Comparison of ENCODE assay signal across 8 cellular contexts in the genomic region with DNA sequence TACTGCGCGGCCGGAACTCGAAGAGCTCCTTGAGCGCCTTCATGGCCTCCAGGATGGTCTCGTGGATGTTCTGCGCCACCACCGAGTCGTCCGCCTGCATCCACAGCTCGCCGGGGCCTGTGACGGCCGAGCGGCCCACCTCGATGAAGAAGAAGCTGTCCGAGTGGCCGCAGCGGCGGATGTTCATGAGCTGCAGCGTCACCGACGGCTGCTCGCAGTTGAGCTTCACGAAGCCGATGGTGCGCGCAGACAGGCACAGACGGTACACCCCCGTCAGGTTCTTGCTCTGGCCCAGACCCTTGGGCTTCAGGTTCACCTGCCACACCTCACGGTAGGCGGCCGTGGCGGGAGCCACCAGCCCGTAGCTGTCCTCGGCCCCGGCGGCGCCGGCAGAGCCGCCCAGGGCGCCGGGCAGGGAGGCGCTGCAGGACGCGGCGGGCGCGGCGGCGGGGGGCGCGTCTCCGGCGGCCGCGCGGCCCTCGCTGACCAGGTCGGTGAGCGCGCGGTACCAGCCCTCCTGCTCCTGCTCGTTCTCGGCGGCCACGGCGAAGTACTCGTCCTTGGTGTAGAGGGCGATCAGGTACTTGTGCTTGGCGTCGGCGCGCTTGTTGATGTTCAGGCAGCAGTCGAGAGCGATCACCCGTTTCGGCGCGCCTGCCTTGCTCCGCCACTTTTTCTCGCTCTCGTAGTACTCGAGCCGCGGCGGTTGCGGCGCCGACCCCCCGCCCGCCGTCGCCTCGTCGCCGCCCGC. TPM values are rescaled to one million over a fixed set of nuclear protein-coding genes. Genes with fewer than 3 reads are reported as not detected.
DNase-seq lines count a peak whose midpoint lies in the region; ATAC-seq, FAIRE-seq and TF ChIP-seq lines count a peak whose summit lies in the region.

No MANE protein-coding gene starts in this region.

- H3K9me3 Mint-ChIP-seq in activated CD4-positive, alpha-beta T cell treated with anti-CD3 and anti-CD28 coated beads for 36 hours (ENCODE audit: low read depth): no peaks in the 10 kb centered on the region
- peaks cover 2% of the 10 kb centered on the region for H3K9me3 Mint-ChIP-seq in glutamatergic neuron (ENCODE audit: unreplicated experiment)

- peaks cover 4% of the 10 kb centered on the region for H3K36me3 Mint-ChIP-seq in activated CD4-positive, alpha-beta T cell treated with anti-CD3 and anti-CD28 coated beads for 36 hours (ENCODE audit: low read depth)
- H3K36me3 Mint-ChIP-seq in glutamatergic neuron (ENCODE audit: unreplicated experiment): no peaks in the 10 kb centered on the region

- H3K27ac Mint-ChIP-seq in activated CD4-positive, alpha-beta T cell treated with anti-CD3 and anti-CD28 coated beads for 36 hours: no peak overlapping the region
- H3K27ac Mint-ChIP-seq in glutamatergic neuron (ENCODE audit: unreplicated experiment): peak overlapping the region; percentile 38

- CTCF ChIA-PET in activated CD4-positive, alpha-beta T cell treated with anti-CD3 and anti-CD28 coated beads for 36 hours (lab: Charles Lee): interaction anchor here (0.6 to 1.2 kb wide), 4 partner anchors 20 to 821 kb away, joined by 3 to 6 read pairs (median 4); no protein-coding TSS in a partner anchor

- H3K4me3 Mint-ChIP-seq in activated CD4-positive, alpha-beta T cell treated with anti-CD3 and anti-CD28 coated beads for 36 hours: peak overlapping the region; percentile 49
- H3K4me3 Mint-ChIP-seq in glutamatergic neuron (ENCODE audit: unreplicated experiment): peak overlapping the region; percentile 78

- POLR2A ChIA-PET in activated CD4-positive, alpha-beta T cell treated with anti-CD3 and anti-CD28 coated beads for 36 hours (lab: Charles Lee): no interaction called here

- peak; percentile 72 for DNase-seq in activated CD4-positive, alpha-beta T cell treated with anti-CD3 and anti-CD28 coated beads for 36 hours
- no peak for DNase-seq in activated CD4-positive, alpha-beta T cell treated with anti-CD3 and anti-CD28 coated beads for 1 hour
- DNase-seq in NCI-H748 treated with DMSO at 0.1 percent for 48 hours (lab: John Stamatoyannopoulos, UW) (peak; percentile 43), activated gamma-delta T cell treated with Interleukin-2 at 50 U/mL for 16 hours (peak; percentile 30), glutamatergic neuron (peak; percentile 62), posterior cingulate gyrus (peak in 7 of 10 donors; percentile 29 to 90 (median 54)), GM19239 (ENCODE audit: insufficient read length, low spot score) (no peak)

- FAIRE-seq in GM19239 (lab: Jason Lieb, UNC): no peak

- intact Hi-C loops in activated CD4-positive, alpha-beta T cell treated with anti-CD3 and anti-CD28 coated beads for 36 hours (cut with DNase I, micrococcal nuclease): loop anchor here (2.0 to 10.0 kb wide), 7 partner anchors 349 to 1369 kb away; a partner anchor contains a TSS
- intact Hi-C loops in posterior cingulate gyrus (cut with DNase I): loop anchor here (2.0 kb wide), 1 partner anchor 825 kb away; no protein-coding TSS in a partner anchor

- TF ChIP-seq CTCF in glutamatergic neuron (IDR thresholded peaks at IDR 0.05; ENCODE audit: partially characterized antibody, unreplicated experiment): no peak

- no peaks in the 10 kb centered on the region for H3K27me3 Mint-ChIP-seq in activated CD4-positive, alpha-beta T cell treated with anti-CD3 and anti-CD28 coated beads for 36 hours
- H3K27me3 Mint-ChIP-seq in glutamatergic neuron (ENCODE audit: unreplicated experiment): peaks cover 5% of the 10 kb centered on the region

- ATAC-seq in activated CD4-positive, alpha-beta T cell treated with anti-CD3 and anti-CD28 coated beads for 36 hours: no peak
- ATAC-seq in GM21381 (IDR thresholded peaks at IDR 0.05; ENCODE audit: unreplicated experiment): no peak

- peaks cover 24% of the 10 kb centered on the region for H3K4me1 Mint-ChIP-seq in activated CD4-positive, alpha-beta T cell treated with anti-CD3 and anti-CD28 coated beads for 36 hours
- H3K4me1 Mint-ChIP-seq in glutamatergic neuron (ENCODE audit: low read depth, unreplicated experiment): peaks cover 13% of the 10 kb centered on the region

RNA-seq across cellular contexts. Expression of a gene that starts 1.1 kb away (rescaled TPM):
- total RNA-seq in activated CD4-positive, alpha-beta T cell treated with anti-CD3 and anti-CD28 coated beads for 36 hours: 1 to 10 TPM; 1.4 to 1.5 TPM
- total RNA-seq in glutamatergic neuron (ENCODE audit: unreplicated experiment): 27.0 TPM

Comparison
In these comparisons a context has a peak if more than half of its experiments do, and no peak if none do; other contexts are left out.
1. DNase-seq: peak in activated CD4-positive, alpha-beta T cell treated with anti-CD3 and anti-CD28 coated beads for 36 hours (single experiment), NCI-H748 treated with DMSO at 0.1 percent for 48 hours (single experiment), activated gamma-delta T cell treated with Interleukin-2 at 50 U/mL for 16 hours (single experiment), glutamatergic neuron (single experiment) and posterior cingulate gyrus (7 of 10); none in activated CD4-positive, alpha-beta T cell treated with anti-CD3 and anti-CD28 coated beads for 1 hour (single experiment) and GM19239 (single experiment).
2. RNA of a gene that starts 1.1 kb away (total RNA-seq): 27.0 TPM in glutamatergic neuron (single experiment); 1.4 to 1.5 TPM in activated CD4-positive, alpha-beta T cell treated with anti-CD3 and anti-CD28 coated beads for 36 hours; every median in the first group is over 10 times any median in the second.